8 cellular contexts compared by ENCODE assay signal in the genomic region with DNA sequence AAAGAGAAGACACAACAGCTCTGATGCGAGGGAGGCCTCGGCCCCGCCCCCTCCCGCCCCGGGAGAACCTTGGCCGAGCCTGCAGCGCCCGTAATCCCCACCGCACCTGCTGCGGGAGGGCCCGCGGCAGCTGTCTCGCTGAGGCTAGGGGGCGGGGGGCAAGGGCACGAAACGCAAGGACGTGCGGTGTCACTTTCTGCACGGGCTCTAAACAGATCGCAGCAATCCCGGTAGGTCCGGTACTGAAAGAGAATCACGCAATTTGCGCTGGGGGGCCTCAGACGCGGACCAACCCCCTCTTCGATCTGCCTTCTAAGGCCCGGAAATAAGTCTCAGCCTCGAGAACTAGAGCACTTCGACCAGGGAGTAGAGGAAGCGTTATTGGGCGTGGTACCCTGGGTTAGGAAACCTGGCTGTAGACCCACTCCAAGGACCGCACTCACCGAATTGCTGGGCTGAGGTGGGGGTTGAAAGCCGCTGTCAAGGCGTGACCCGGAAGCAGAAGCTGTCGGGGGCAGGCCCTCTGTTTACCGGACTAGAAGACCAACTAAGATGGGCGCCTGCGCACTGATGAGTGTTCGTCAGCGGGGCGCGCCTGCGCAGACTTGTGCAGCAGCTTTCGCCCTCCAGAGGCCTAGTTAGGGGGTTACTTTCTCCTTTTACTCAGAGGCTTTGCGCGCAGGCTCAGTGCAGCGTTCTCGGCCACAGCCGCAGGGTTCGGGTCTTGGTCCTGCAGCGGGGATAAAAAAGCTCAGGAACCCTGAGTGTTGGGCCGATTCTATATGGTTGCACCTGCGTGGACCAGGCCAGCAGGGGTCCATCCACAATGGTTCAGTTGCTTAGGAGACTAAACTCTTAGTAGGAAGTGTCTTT.
A peak's percentile ranks its signal among the peaks of the same experiment; 100 is the strongest.
DNase-seq lines count a peak whose midpoint lies in the region; ATAC-seq lines count a peak whose summit lies in the region.

A gene with protein sequence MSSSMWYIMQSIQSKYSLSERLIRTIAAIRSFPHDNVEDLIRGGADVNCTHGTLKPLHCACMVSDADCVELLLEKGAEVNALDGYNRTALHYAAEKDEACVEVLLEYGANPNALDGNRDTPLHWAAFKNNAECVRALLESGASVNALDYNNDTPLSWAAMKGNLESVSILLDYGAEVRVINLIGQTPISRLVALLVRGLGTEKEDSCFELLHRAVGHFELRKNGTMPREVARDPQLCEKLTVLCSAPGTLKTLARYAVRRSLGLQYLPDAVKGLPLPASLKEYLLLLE (minus strand): TSS at position 500 of the 873 bp plus-strand sequence. CDS start 4,019 bp downstream, outside the sequence.

- ATAC-seq in GM19035 (IDR thresholded peaks at IDR 0.05; ENCODE audit: unreplicated experiment) = peak; percentile 87
- peak; percentile 90 for ATAC-seq in HG03354 (IDR thresholded peaks at IDR 0.05; ENCODE audit: poor library complexity, severe bottlenecking, unreplicated experiment)
- ATAC-seq in central memory CD8-positive, alpha-beta T cell (replicated peaks; ENCODE audit: extremely low read depth, poor library complexity, severe bottlenecking) = peak; percentile 89

- H3K4me1 Mint-ChIP-seq in central memory CD8-positive, alpha-beta T cell = peaks cover 32% of the 10 kb centered on the region

- peak; percentile 97 to 98 for DNase-seq in AML-193 (lab: John Stamatoyannopoulos, UW)
- peak; percentile 90 to 98 for DNase-seq in NCI-H446 (lab: John Stamatoyannopoulos, UW)
- peak; percentile 99 for DNase-seq in activated CD4-positive, CD25-positive, alpha-beta regulatory T cell treated with anti-CD3 and anti-CD28 coated beads, Interleukin-2, amount 50 U/mL, for 16 hours (ENCODE audit: low read depth, low spot score)
- peak; percentile 98 for DNase-seq in central memory CD8-positive, alpha-beta T cell (ENCODE audit: low spot score in 2 of 2)
- DNase-seq in iris pigment epithelial cell (ENCODE audit: low read depth) = peak; percentile 96
- DNase-seq in stimulated activated CD4-positive, alpha-beta T cell treated with anti-CD3 and anti-CD28 coated beads, Interleukin-12 subunit alpha, Interleukin-12 subunit beta, amount 100 ng/mL, for 24 hours (ENCODE audit: low read depth in 2 of 2) = peak; percentile 98 to 99

- H3K27me3 Mint-ChIP-seq in central memory CD8-positive, alpha-beta T cell = no peaks in the 10 kb centered on the region

- peak within 1 kb of the TSS; percentile 97 for H3K27ac Mint-ChIP-seq in central memory CD8-positive, alpha-beta T cell (ENCODE audit: low read depth)

- H3K36me3 Mint-ChIP-seq in central memory CD8-positive, alpha-beta T cell (ENCODE audit: insufficient read depth) = peaks cover 26% of the 10 kb centered on the region

- H3K9me3 Mint-ChIP-seq in central memory CD8-positive, alpha-beta T cell = no peaks in the 10 kb centered on the region

- H3K4me3 Mint-ChIP-seq in central memory CD8-positive, alpha-beta T cell = peak within 1 kb of the TSS; percentile 95

Comparison
In these comparisons a context has a peak if more than half of its experiments do, and no peak if none do; other contexts are left out.
1. Peak in every context shown above with its lines: DNase-seq and ATAC-seq.